ENCODE assay signal across 1 cellular context in genomic region chr1:58898739-58899580, GRCh38.
TF ChIP-seq lines count a peak whose summit lies in the region.

No MANE protein-coding gene starts in this region.

TF ChIP-seq in HepG2, 621 proteins besides CTCF, POLR2A, EP300 and RAD21 (continued from another document and continues in another):
- TF ChIP-seq ZHX2 (IDR thresholded peaks at IDR 0.05; ENCODE audit: low read depth) (no peak), ZHX2 (CRISPR knock-in tag; IDR thresholded peaks at IDR 0.05; ENCODE audit: borderline replicate concordance) (no peak), RARA (CRISPR knock-in tag; IDR thresholded peaks at IDR 0.05) (peak; percentile 97), GFI1 (CRISPR knock-in tag; IDR thresholded peaks at IDR 0.05; ENCODE audit: borderline replicate concordance) (peak; percentile 87), SATB2 (CRISPR knock-in tag; IDR thresholded peaks at IDR 0.05) (no peak), SP2 (CRISPR knock-in tag; IDR thresholded peaks at IDR 0.05) (no peak), U2AF1 (optimal IDR thresholded peaks at IDR 0.05; ENCODE audit: low read depth, low read length) (no peak), FOXO1 (CRISPR knock-in tag; IDR thresholded peaks at IDR 0.05) (peak; percentile 53; the same call in 1 of the 2 replicates), HMGA1 (CRISPR knock-in tag; conservative IDR thresholded peaks at IDR 0.05) (no peak), ASH2L (IDR thresholded peaks at IDR 0.05; ENCODE audit: insufficient read length, low read depth, low read length) (peak; percentile 75), POLR2AphosphoS5 (IDR thresholded peaks at IDR 0.05; ENCODE audit: low read depth, low read length) (no peak), ZNF768 (CRISPR knock-in tag; IDR thresholded peaks at IDR 0.05) (no peak), ZNF746 (CRISPR knock-in tag; IDR thresholded peaks at IDR 0.05) (peak; percentile 90), XRCC5 (optimal IDR thresholded peaks at IDR 0.05; ENCODE audit: low read length) (peak; percentile 50), ZNF572 (CRISPR knock-in tag; IDR thresholded peaks at IDR 0.05) (0 out of 2 replicates have a peak, but pooled peaks have one; percentile 80), ISX (CRISPR knock-in tag; conservative IDR thresholded peaks at IDR 0.05) (no peak), ZNF558 (CRISPR knock-in tag; IDR thresholded peaks at IDR 0.05; ENCODE audit: borderline replicate concordance) (no peak), ZNF230 (CRISPR knock-in tag; IDR thresholded peaks at IDR 0.05) (no peak; the same call in 1 of the 2 replicates), PHF20 (CRISPR knock-in tag; IDR thresholded peaks at IDR 0.05) (0 out of 2 replicates have a peak, but pooled peaks have one; percentile 28), ZNF33B (CRISPR knock-in tag; IDR thresholded peaks at IDR 0.05) (no peak), SMAD3 (CRISPR knock-in tag; IDR thresholded peaks at IDR 0.05) (no peak), MTF1 (CRISPR knock-in tag; IDR thresholded peaks at IDR 0.05) (no peak), SNRNP70 (IDR thresholded peaks at IDR 0.05; ENCODE audit: low read depth, low read length) (no peak), ZNF260 (CRISPR knock-in tag; IDR thresholded peaks at IDR 0.05; ENCODE audit: borderline replicate concordance, low read depth) (no peak), ZNF30 (CRISPR knock-in tag; IDR thresholded peaks at IDR 0.05) (no peak), ZNF850 (CRISPR knock-in tag; conservative IDR thresholded peaks at IDR 0.05) (no peak), ZBTB44 (CRISPR knock-in tag; IDR thresholded peaks at IDR 0.05) (no peak), ZNF660 (CRISPR knock-in tag; IDR thresholded peaks at IDR 0.05; ENCODE audit: borderline replicate concordance, low read depth) (no peak), ZNF574 (CRISPR knock-in tag; IDR thresholded peaks at IDR 0.05) (peak; percentile 75), BORCS8-MEF2B (CRISPR knock-in tag; IDR thresholded peaks at IDR 0.05) (no peak), ZNF615 (CRISPR knock-in tag; IDR thresholded peaks at IDR 0.05; ENCODE audit: borderline replicate concordance) (no peak), JDP2 (CRISPR knock-in tag; IDR thresholded peaks at IDR 0.05; ENCODE audit: borderline replicate concordance) (no peak), ELF1 (CRISPR knock-in tag; IDR thresholded peaks at IDR 0.05) (peak; percentile 63; the same call in 1 of the 2 replicates), ZNF766 (CRISPR knock-in tag; IDR thresholded peaks at IDR 0.05; ENCODE audit: borderline replicate concordance) (peak; percentile 83; the same call in 1 of the 2 replicates), ZNF121 (CRISPR knock-in tag; IDR thresholded peaks at IDR 0.05) (no peak), ZNF354B (CRISPR knock-in tag; IDR thresholded peaks at IDR 0.05) (no peak), POGZ (CRISPR knock-in tag; IDR thresholded peaks at IDR 0.05) (peak; percentile 90), KLF11 (CRISPR knock-in tag; IDR thresholded peaks at IDR 0.05) (no peak), TEAD3 (CRISPR knock-in tag; optimal IDR thresholded peaks at IDR 0.05; ENCODE audit: borderline replicate concordance) (peak; percentile 77), ARNT (IDR thresholded peaks at IDR 0.05) (no peak), ZNF644 (CRISPR knock-in tag; IDR thresholded peaks at IDR 0.05; ENCODE audit: low read depth) (peak; percentile 75)
- TF ChIP-seq, protein P1, sequence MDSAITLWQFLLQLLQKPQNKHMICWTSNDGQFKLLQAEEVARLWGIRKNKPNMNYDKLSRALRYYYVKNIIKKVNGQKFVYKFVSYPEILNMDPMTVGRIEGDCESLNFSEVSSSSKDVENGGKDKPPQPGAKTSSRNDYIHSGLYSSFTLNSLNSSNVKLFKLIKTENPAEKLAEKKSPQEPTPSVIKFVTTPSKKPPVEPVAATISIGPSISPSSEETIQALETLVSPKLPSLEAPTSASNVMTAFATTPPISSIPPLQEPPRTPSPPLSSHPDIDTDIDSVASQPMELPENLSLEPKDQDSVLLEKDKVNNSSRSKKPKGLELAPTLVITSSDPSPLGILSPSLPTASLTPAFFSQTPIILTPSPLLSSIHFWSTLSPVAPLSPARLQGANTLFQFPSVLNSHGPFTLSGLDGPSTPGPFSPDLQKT (CRISPR knock-in tag; IDR thresholded peaks at IDR 0.05; ENCODE audit: borderline replicate concordance): no peak
- TF ChIP-seq, protein P2, sequence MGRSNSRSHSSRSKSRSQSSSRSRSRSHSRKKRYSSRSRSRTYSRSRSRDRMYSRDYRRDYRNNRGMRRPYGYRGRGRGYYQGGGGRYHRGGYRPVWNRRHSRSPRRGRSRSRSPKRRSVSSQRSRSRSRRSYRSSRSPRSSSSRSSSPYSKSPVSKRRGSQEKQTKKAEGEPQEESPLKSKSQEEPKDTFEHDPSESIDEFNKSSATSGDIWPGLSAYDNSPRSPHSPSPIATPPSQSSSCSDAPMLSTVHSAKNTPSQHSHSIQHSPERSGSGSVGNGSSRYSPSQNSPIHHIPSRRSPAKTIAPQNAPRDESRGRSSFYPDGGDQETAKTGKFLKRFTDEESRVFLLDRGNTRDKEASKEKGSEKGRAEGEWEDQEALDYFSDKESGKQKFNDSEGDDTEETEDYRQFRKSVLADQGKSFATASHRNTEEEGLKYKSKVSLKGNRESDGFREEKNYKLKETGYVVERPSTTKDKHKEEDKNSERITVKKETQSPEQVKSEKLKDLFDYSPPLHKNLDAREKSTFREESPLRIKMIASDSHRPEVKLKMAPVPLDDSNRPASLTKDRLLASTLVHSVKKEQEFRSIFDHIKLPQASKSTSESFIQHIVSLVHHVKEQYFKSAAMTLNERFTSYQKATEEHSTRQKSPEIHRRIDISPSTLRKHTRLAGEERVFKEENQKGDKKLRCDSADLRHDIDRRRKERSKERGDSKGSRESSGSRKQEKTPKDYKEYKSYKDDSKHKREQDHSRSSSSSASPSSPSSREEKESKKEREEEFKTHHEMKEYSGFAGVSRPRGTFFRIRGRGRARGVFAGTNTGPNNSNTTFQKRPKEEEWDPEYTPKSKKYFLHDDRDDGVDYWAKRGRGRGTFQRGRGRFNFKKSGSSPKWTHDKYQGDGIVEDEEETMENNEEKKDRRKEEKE (IDR thresholded peaks at IDR 0.05): no peak
- TF ChIP-seq, protein P3, sequence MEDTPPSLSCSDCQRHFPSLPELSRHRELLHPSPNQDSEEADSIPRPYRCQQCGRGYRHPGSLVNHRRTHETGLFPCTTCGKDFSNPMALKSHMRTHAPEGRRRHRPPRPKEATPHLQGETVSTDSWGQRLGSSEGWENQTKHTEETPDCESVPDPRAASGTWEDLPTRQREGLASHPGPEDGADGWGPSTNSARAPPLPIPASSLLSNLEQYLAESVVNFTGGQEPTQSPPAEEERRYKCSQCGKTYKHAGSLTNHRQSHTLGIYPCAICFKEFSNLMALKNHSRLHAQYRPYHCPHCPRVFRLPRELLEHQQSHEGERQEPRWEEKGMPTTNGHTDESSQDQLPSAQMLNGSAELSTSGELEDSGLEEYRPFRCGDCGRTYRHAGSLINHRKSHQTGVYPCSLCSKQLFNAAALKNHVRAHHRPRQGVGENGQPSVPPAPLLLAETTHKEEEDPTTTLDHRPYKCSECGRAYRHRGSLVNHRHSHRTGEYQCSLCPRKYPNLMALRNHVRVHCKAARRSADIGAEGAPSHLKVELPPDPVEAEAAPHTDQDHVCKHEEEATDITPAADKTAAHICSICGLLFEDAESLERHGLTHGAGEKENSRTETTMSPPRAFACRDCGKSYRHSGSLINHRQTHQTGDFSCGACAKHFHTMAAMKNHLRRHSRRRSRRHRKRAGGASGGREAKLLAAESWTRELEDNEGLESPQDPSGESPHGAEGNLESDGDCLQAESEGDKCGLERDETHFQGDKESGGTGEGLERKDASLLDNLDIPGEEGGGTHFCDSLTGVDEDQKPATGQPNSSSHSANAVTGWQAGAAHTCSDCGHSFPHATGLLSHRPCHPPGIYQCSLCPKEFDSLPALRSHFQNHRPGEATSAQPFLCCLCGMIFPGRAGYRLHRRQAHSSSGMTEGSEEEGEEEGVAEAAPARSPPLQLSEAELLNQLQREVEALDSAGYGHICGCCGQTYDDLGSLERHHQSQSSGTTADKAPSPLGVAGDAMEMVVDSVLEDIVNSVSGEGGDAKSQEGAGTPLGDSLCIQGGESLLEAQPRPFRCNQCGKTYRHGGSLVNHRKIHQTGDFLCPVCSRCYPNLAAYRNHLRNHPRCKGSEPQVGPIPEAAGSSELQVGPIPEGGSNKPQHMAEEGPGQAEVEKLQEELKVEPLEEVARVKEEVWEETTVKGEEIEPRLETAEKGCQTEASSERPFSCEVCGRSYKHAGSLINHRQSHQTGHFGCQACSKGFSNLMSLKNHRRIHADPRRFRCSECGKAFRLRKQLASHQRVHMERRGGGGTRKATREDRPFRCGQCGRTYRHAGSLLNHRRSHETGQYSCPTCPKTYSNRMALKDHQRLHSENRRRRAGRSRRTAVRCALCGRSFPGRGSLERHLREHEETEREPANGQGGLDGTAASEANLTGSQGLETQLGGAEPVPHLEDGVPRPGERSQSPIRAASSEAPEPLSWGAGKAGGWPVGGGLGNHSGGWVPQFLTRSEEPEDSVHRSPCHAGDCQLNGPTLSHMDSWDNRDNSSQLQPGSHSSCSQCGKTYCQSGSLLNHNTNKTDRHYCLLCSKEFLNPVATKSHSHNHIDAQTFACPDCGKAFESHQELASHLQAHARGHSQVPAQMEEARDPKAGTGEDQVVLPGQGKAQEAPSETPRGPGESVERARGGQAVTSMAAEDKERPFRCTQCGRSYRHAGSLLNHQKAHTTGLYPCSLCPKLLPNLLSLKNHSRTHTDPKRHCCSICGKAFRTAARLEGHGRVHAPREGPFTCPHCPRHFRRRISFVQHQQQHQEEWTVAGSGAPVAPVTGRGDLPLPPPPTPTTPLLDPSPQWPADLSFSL (CRISPR knock-in tag; IDR thresholded peaks at IDR 0.05): no peak; the same call in 1 of the 2 replicates
